28 cellular contexts compared by ENCODE assay signal in the genomic region with DNA sequence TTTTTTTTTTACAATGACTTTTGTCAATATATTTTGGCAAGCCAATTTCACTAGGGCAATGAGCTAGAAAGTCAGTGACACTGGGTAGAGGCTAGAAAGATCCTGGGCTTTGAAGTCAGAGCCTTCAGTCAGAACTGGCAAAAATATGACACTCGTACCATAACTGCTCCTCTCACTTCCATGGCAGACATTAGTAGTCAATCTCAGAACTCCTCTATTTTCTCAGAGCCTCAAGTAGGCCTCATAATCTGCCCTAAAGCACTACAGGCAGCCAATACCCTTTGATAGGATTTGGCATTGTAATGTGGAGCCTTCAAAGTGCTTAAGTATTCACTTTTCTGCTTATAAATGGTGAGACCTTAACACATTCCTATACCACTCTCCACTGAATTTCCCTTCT.
A peak's percentile ranks its signal among the peaks of the same experiment; 100 is the strongest.
DNase-seq lines count a peak whose midpoint lies in the region; ATAC-seq, FAIRE-seq and TF ChIP-seq lines count a peak whose summit lies in the region.
"Had no signal": no experiment of that assay in that cellular context is flagged by ENCODE, and none has a peak within 500 bp of the region (broad histone marks: within the 10 kb centered on the region; RNA-seq: fewer than 3 reads in every experiment).

No MANE protein-coding gene starts in this region.

- POLR2A ChIA-PET in WTC11 (lab: Charles Lee) (no interaction called here), K562 (lab: Yijun Ruan, JAX) (no interaction called here)

- H3K4me2 ChIP-seq in K562 (ENCODE audit: insufficient read depth, low read length) = no peak overlapping the region
- H3K4me2 ChIP-seq: BLaER1 had no signal

- H3K27me3 Mint-ChIP-seq in WTC11 (ENCODE audit: low read depth) = no peaks in the 10 kb centered on the region; the same call in 1 of the 2 replicates
- H3K27me3 Mint-ChIP-seq in endothelial cell (ENCODE audit: unreplicated experiment) = peaks cover 12% of the 10 kb centered on the region
- H3K27me3 Mint-ChIP-seq: CD4-positive, alpha-beta memory T cell; CD4-positive, CD25-positive, alpha-beta regulatory T cell; CD8-positive, alpha-beta memory T cell had no signal

- no peak for ATAC-seq in WTC11
- ATAC-seq in K562 = no peak
- ATAC-seq in GM19397 (IDR thresholded peaks at IDR 0.05; ENCODE audit: unreplicated experiment) = no peak
- ATAC-seq: GM12878 had no signal

- H3K9me3 ChIP-seq in K562 (replicated peaks; ENCODE audit: control insufficient read depth, insufficient read depth, low read depth, low read length) = no peaks in the 10 kb centered on the region
- H3K9me3 ChIP-seq in subcutaneous abdominal adipose tissue (ENCODE audit: control insufficient read depth in 5 of 5, low read length in 5 of 5) = no peaks in the 10 kb centered on the region
- H3K9me3 ChIP-seq: BE2C had no signal

- DNase-seq in WTC11 (ENCODE audit: low spot score) (no peak), K562 (ENCODE audit: extremely low read depth in 1 of 4, low spot score in 3 of 4) (no peak), endothelial cell (ENCODE audit: low spot score) (no peak), ecto neural progenitor cell (ENCODE audit: low spot score) (no peak), activated gamma-delta T cell treated with Interleukin-2 at 50 U/mL for 16 hours (no peak)
- DNase-seq: 8988T; ACHN; BE2C; C1 segment of cervical spinal cord; CD4-positive, alpha-beta memory T cell; CD4-positive, CD25-positive, alpha-beta regulatory T cell; CD8-positive, alpha-beta memory T cell; COR-L47; DMS 273 treated with DMSO at 0.1 percent for 48 hours; DMS153; DMS53; DMS79; DND-41; EL; GDM1 had no signal

- H3K4me3 Mint-ChIP-seq in WTC11 (no peak overlapping the region), endothelial cell (ENCODE audit: unreplicated experiment) (peak overlapping the region; percentile 45)
- H3K4me3 Mint-ChIP-seq: CD14-positive monocyte; CD4-positive, CD25-positive, alpha-beta regulatory T cell; CD8-positive, alpha-beta memory T cell had no signal

- in situ Hi-C loops in K562 (cut with MboI) = no loop called here

- H4K20me1 ChIP-seq in K562 (replicated peaks; ENCODE audit: control insufficient read depth, insufficient read depth, low read length) = no peaks in the 10 kb centered on the region
- H4K20me1 ChIP-seq: BLaER1 had no signal

- H3K36me3 ChIP-seq in K562 (ENCODE audit: control insufficient read depth, insufficient read depth, low read length) = no peaks in the 10 kb centered on the region
- H3K36me3 ChIP-seq in subcutaneous abdominal adipose tissue (ENCODE audit: control insufficient read depth in 5 of 5, insufficient read depth in 5 of 5, low read length in 5 of 5) = peaks cover 8 to 45% (median 15%) of the 10 kb centered on the region in 5 donors
- H3K36me3 ChIP-seq: BLaER1 had no signal

- H3K36me3 Mint-ChIP-seq in WTC11 (peaks cover 6% of the 10 kb centered on the region; the same call in 1 of the 2 replicates), endothelial cell (ENCODE audit: low read depth, unreplicated experiment) (peaks cover 76% of the 10 kb centered on the region)
- H3K36me3 Mint-ChIP-seq: CD14-positive monocyte; CD4-positive, alpha-beta memory T cell; CD4-positive, CD25-positive, alpha-beta regulatory T cell; CD8-positive, alpha-beta memory T cell had no signal

- TF ChIP-seq EP300 in K562 (IDR thresholded peaks at IDR 0.05; ENCODE audit: low read length) = no peak

- intact Hi-C loops in K562 (cut with micrococcal nuclease) = no loop called here

- no peak for FAIRE-seq in K562 (lab: Jason Lieb, UNC)
- FAIRE-seq: A204.1, GM12878, GM12892, GM18507 had no signal

- H3K9me1 ChIP-seq in K562 (ENCODE audit: control insufficient read depth, insufficient read depth, low read length) = no peaks in the 10 kb centered on the region

- no peak for TF ChIP-seq POLR2A in K562 (conservative IDR thresholded peaks at IDR 0.05)

- 0% methylated on average over 1 of the region's 1 CpG for WGBS in K562 (ENCODE audit: insufficient coverage, low coverage, missing lambda C conversion rate)

- no peak overlapping the region for H3K9ac ChIP-seq in K562 (ENCODE audit: insufficient read depth in 1 of 2, low read depth in 2 of 2, low read length in 2 of 2)
- no peak overlapping the region for H3K9ac ChIP-seq in subcutaneous abdominal adipose tissue (ENCODE audit: low read length in 5 of 5)
- H3K9ac ChIP-seq: BLaER1 had no signal

- no peaks in the 10 kb centered on the region for H3K4me1 ChIP-seq in K562 (replicated peaks in 1 of 2; ENCODE audit: control insufficient read depth in 2 of 2, insufficient read depth in 2 of 2, low read length in 2 of 2)
- peaks cover 0 to 23% (median 8%) of the 10 kb centered on the region in 5 donors for H3K4me1 ChIP-seq in subcutaneous abdominal adipose tissue (ENCODE audit: control insufficient read depth in 5 of 5, insufficient read depth in 5 of 5, low read length in 5 of 5)
- H3K4me1 ChIP-seq: BE2C had no signal

- no peaks in the 10 kb centered on the region; the same call in 2 of the 3 replicates for H3K79me2 ChIP-seq in K562 (ENCODE audit: control insufficient read depth, insufficient read depth, low read length)

- BruUV-seq in K562 (replicated peaks; lab: Mats Ljungman, UMichigan) = no TSS peak

- no peak overlapping the region for H3K27ac Mint-ChIP-seq in WTC11
- H3K27ac Mint-ChIP-seq in endothelial cell (ENCODE audit: unreplicated experiment) = no peak overlapping the region
- H3K27ac Mint-ChIP-seq: CD14-positive monocyte; CD4-positive, alpha-beta memory T cell; CD4-positive, CD25-positive, alpha-beta regulatory T cell; CD8-positive, alpha-beta memory T cell had no signal

- no peaks in the 10 kb centered on the region for H3K4me1 Mint-ChIP-seq in WTC11
- H3K4me1 Mint-ChIP-seq in endothelial cell (ENCODE audit: unreplicated experiment) = peaks cover 60% of the 10 kb centered on the region
- H3K4me1 Mint-ChIP-seq: CD14-positive monocyte; CD4-positive, alpha-beta memory T cell; CD4-positive, CD25-positive, alpha-beta regulatory T cell; CD8-positive, alpha-beta memory T cell had no signal

- H3K9me3 Mint-ChIP-seq in WTC11 = peaks cover 18% of the 10 kb centered on the region
- H3K9me3 Mint-ChIP-seq in endothelial cell (ENCODE audit: unreplicated experiment) = peaks cover 4% of the 10 kb centered on the region

- H2AFZ ChIP-seq in K562 (ENCODE audit: low read depth, low read length) = no peak overlapping the region

- H3K27me3 ChIP-seq in K562 (ENCODE audit: control insufficient read depth in 2 of 2, insufficient read depth in 2 of 2, low read length in 2 of 2) (no peaks in the 10 kb centered on the region; a peak in 1 of 5 replicates), subcutaneous abdominal adipose tissue (ENCODE audit: control insufficient read depth in 5 of 5, insufficient read depth in 4 of 5, low read length in 5 of 5) (no peaks in the 10 kb centered on the region)
- H3K27me3 ChIP-seq: BE2C, BLaER1 had no signal

- no peak overlapping the region for H3K4me3 ChIP-seq in K562
- H3K4me3 ChIP-seq in subcutaneous abdominal adipose tissue (ENCODE audit: low read depth in 1 of 5, low read length in 5 of 5) = no peak overlapping the region
- H3K4me3 ChIP-seq: BLaER1, GM12878 had no signal

- H3K27ac ChIP-seq in K562 (ENCODE audit: extremely low read depth, low read depth, low read length) (no peak overlapping the region), subcutaneous abdominal adipose tissue (ENCODE audit: low read depth, low read length) (peak overlapping the region; percentile 15)
- H3K27ac ChIP-seq: BLaER1 had no signal

- no peak for TF ChIP-seq CTCF in WTC11 (IDR thresholded peaks at IDR 0.05)
- TF ChIP-seq CTCF in K562 (IDR thresholded peaks at IDR 0.05 in 2 of 3, conservative IDR thresholded peaks at IDR 0.05 in 1 of 3; ENCODE audit: insufficient read depth in 2 of 3, low read depth in 1 of 3, low read length in 3 of 3) = no peak
- no peak for TF ChIP-seq CTCF in endothelial cell (IDR thresholded peaks at IDR 0.05; ENCODE audit: unreplicated experiment)

- CTCF ChIA-PET in WTC11 (lab: Charles Lee) (no interaction called here), K562 (lab: Yijun Ruan, JAX; ENCODE audit: low intra/inter-chr PET ratio) (no interaction called here)

- no peak for TF ChIP-seq RAD21 in K562 (CRISPR knock-in tag; conservative IDR thresholded peaks at IDR 0.05 in 1 of 2, IDR thresholded peaks at IDR 0.05 in 1 of 2)

TF ChIP-seq in WTC11, 78 proteins besides CTCF, POLR2A, EP300 and RAD21:
- no peak for TF ChIP-seq ATF1 (CRISPR knock-in tag; IDR thresholded peaks at IDR 0.05)
- TF ChIP-seq GTF2I (CRISPR knock-in tag; conservative IDR thresholded peaks at IDR 0.05) = 0 out of 2 replicates have a peak, but pooled peaks have one; percentile 18

TF ChIP-seq in K562, 482 proteins besides CTCF, POLR2A, EP300 and RAD21 (continues in another document):
- TF ChIP-seq ZNF184 (CRISPR knock-in tag; IDR thresholded peaks at IDR 0.05) (no peak), SP2 (IDR thresholded peaks at IDR 0.05; ENCODE audit: extremely low read depth, low read depth, low read length, poor library complexity, severe bottlenecking) (no peak)
